In genomic region chr2:241508240-241508509, GRCh38 we compare ENCODE assay signal across 8 cellular contexts. TPM values are rescaled to one million over a fixed set of nuclear protein-coding genes. Genes with fewer than 3 reads are reported as not detected.
A peak's percentile ranks its signal among the peaks of the same experiment; 100 is the strongest.
DNase-seq lines count a peak whose midpoint lies in the region; ATAC-seq lines count a peak whose summit lies in the region.

No MANE protein-coding gene starts in this region.

- intact Hi-C loops in activated T-helper 2 cell treated with anti-CD3 and anti-CD28 coated beads, Interferon-gamma antibody, Interleukin-2, Interleukin-4, amounts not matched to agents 10 μg/mL and 5 μg/mL and 100 μg/mL, durations not matched to agents 14 hours and 24 hours and 36 hours (cut with micrococcal nuclease): loop anchor here (2.0 to 5.0 kb wide), 3 partner anchors 129 to 193 kb away; partner anchors contain the start of genes ATG4B, FARP2, HDLBP and SEPTIN2

- H3K9me3 Mint-ChIP-seq in activated T-helper 2 cell treated with anti-CD3 and anti-CD28 coated beads, Interferon-gamma antibody, Interleukin-2, Interleukin-4, amounts not matched to agents 10 μg/mL and 5 μg/mL and 100 μg/mL, durations not matched to agents 14 hours and 24 hours and 36 hours: no peaks in the 10 kb centered on the region
- H3K9me3 Mint-ChIP-seq in stimulated activated effector memory CD8-positive, alpha-beta T cell treated with anti-CD3 and anti-CD28 coated beads, Interleukin-12 subunit alpha, Interleukin-12 subunit beta, amount 100 ng/mL, for 72 hours: no peaks in the 10 kb centered on the region

- peak overlapping the region; percentile 62 for H2AFZ ChIP-seq in ACC112 (ENCODE audit: low read length, unreplicated experiment)

- peaks cover 58% of the 10 kb centered on the region for H3K79me2 ChIP-seq in ACC112 (ENCODE audit: control insufficient read depth, insufficient read depth, low read length, unreplicated experiment)

- H3K36me3 ChIP-seq in ACC112 (ENCODE audit: insufficient read depth, low read length): peaks cover 7% of the 10 kb centered on the region
- peaks cover 10% of the 10 kb centered on the region for H3K36me3 ChIP-seq in iPS-15b (ENCODE audit: control insufficient read depth, insufficient read depth, low read length)

- no peak for DNase-seq in activated T-helper 2 cell treated with anti-CD3 and anti-CD28 coated beads, Interferon-gamma antibody, Interleukin-2, Interleukin-4, amounts not matched to agents 10 μg/mL and 5 μg/mL and 100 μg/mL, durations not matched to agents 14 hours and 24 hours and 36 hours (ENCODE audit: low spot score)
- no peak for DNase-seq in stimulated activated effector memory CD8-positive, alpha-beta T cell treated with anti-CD3 and anti-CD28 coated beads, Interleukin-12 subunit alpha, Interleukin-12 subunit beta, amount 100 ng/mL, for 72 hours (ENCODE audit: low spot score in 2 of 2)
- DNase-seq in CD1c-positive myeloid dendritic cell (ENCODE audit: extremely low spot score) (no peak), SKM-1 treated with dmso at 0.1 percent for 144 hours (lab: John Stamatoyannopoulos, UW; ENCODE audit: unreplicated experiment) (no peak)

- H3K4me3 Mint-ChIP-seq in activated T-helper 2 cell treated with anti-CD3 and anti-CD28 coated beads, Interferon-gamma antibody, Interleukin-2, Interleukin-4, amounts not matched to agents 10 μg/mL and 5 μg/mL and 100 μg/mL, durations not matched to agents 14 hours and 24 hours and 36 hours (ENCODE audit: low read depth): peak overlapping the region; percentile 80
- peak overlapping the region; percentile 79 for H3K4me3 Mint-ChIP-seq in stimulated activated effector memory CD8-positive, alpha-beta T cell treated with anti-CD3 and anti-CD28 coated beads, Interleukin-12 subunit alpha, Interleukin-12 subunit beta, amount 100 ng/mL, for 72 hours

- H3K9ac ChIP-seq in iPS-15b (ENCODE audit: low read depth, low read length): peak overlapping the region; percentile 70

- no peaks in the 10 kb centered on the region for H3K27me3 ChIP-seq in ACC112 (ENCODE audit: insufficient read depth, low read length)
- peaks cover 7% of the 10 kb centered on the region for H3K27me3 ChIP-seq in iPS-15b (ENCODE audit: control insufficient read depth, insufficient read depth, low read length)

- H3K4me1 ChIP-seq in ACC112 (ENCODE audit: control insufficient read depth, insufficient read depth, low read length, unreplicated experiment) (peaks cover 18% of the 10 kb centered on the region), iPS-15b (ENCODE audit: control insufficient read depth, insufficient read depth, low read length) (peaks cover 4% of the 10 kb centered on the region)

- H3K4me3 ChIP-seq in ACC112 (ENCODE audit: low read depth, low read length) (peak overlapping the region; percentile 93), iPS-15b (ENCODE audit: low read depth, low read length) (peak overlapping the region; percentile 77)

- ATAC-seq in GM18909 (IDR thresholded peaks at IDR 0.05; ENCODE audit: poor library complexity, unreplicated experiment) (peak; percentile 42), HG03354 (IDR thresholded peaks at IDR 0.05; ENCODE audit: poor library complexity, severe bottlenecking, unreplicated experiment) (peak; percentile 39)
- ATAC-seq in stimulated activated effector memory CD8-positive, alpha-beta T cell treated with anti-CD3 and anti-CD28 coated beads, Interleukin-12 subunit alpha, Interleukin-12 subunit beta, amount 100 ng/mL, for 72 hours: no peak

- H3K9me3 ChIP-seq in iPS-15b (ENCODE audit: control insufficient read depth, insufficient read depth, low read length): no peaks in the 10 kb centered on the region

- H3K27ac ChIP-seq in ACC112 (ENCODE audit: low read depth, low read length): peak overlapping the region; percentile 49

- H3K27me3 Mint-ChIP-seq in activated T-helper 2 cell treated with anti-CD3 and anti-CD28 coated beads, Interferon-gamma antibody, Interleukin-2, Interleukin-4, amounts not matched to agents 10 μg/mL and 5 μg/mL and 100 μg/mL, durations not matched to agents 14 hours and 24 hours and 36 hours (ENCODE audit: low read depth): peaks cover 4% of the 10 kb centered on the region

- peaks cover 17% of the 10 kb centered on the region for H3K4me1 Mint-ChIP-seq in activated T-helper 2 cell treated with anti-CD3 and anti-CD28 coated beads, Interferon-gamma antibody, Interleukin-2, Interleukin-4, amounts not matched to agents 10 μg/mL and 5 μg/mL and 100 μg/mL, durations not matched to agents 14 hours and 24 hours and 36 hours (ENCODE audit: low read depth)
- peaks cover 38% of the 10 kb centered on the region for H3K4me1 Mint-ChIP-seq in stimulated activated effector memory CD8-positive, alpha-beta T cell treated with anti-CD3 and anti-CD28 coated beads, Interleukin-12 subunit alpha, Interleukin-12 subunit beta, amount 100 ng/mL, for 72 hours

- H3K27ac Mint-ChIP-seq in activated T-helper 2 cell treated with anti-CD3 and anti-CD28 coated beads, Interferon-gamma antibody, Interleukin-2, Interleukin-4, amounts not matched to agents 10 μg/mL and 5 μg/mL and 100 μg/mL, durations not matched to agents 14 hours and 24 hours and 36 hours: no peak overlapping the region
- peak overlapping the region; percentile 60 for H3K27ac Mint-ChIP-seq in stimulated activated effector memory CD8-positive, alpha-beta T cell treated with anti-CD3 and anti-CD28 coated beads, Interleukin-12 subunit alpha, Interleukin-12 subunit beta, amount 100 ng/mL, for 72 hours

- peaks cover 5% of the 10 kb centered on the region for H3K36me3 Mint-ChIP-seq in activated T-helper 2 cell treated with anti-CD3 and anti-CD28 coated beads, Interferon-gamma antibody, Interleukin-2, Interleukin-4, amounts not matched to agents 10 μg/mL and 5 μg/mL and 100 μg/mL, durations not matched to agents 14 hours and 24 hours and 36 hours (ENCODE audit: low read depth)
- H3K36me3 Mint-ChIP-seq in stimulated activated effector memory CD8-positive, alpha-beta T cell treated with anti-CD3 and anti-CD28 coated beads, Interleukin-12 subunit alpha, Interleukin-12 subunit beta, amount 100 ng/mL, for 72 hours: peaks cover 11% of the 10 kb centered on the region

RNA-seq across cellular contexts. Expression of gene STK25, which starts 0.2 kb away (rescaled TPM):
- total RNA-seq in activated T-helper 2 cell treated with anti-CD3 and anti-CD28 coated beads, Interferon-gamma antibody, Interleukin-2, Interleukin-4, amounts not matched to agents 10 μg/mL and 5 μg/mL and 100 μg/mL, durations not matched to agents 14 hours and 24 hours and 36 hours: 116 and 122 TPM in 2 replicates

RNA-seq across cellular contexts. Expression of gene BOK, which starts 50.4 kb away (rescaled TPM):
- total RNA-seq in activated T-helper 2 cell treated with anti-CD3 and anti-CD28 coated beads, Interferon-gamma antibody, Interleukin-2, Interleukin-4, amounts not matched to agents 10 μg/mL and 5 μg/mL and 100 μg/mL, durations not matched to agents 14 hours and 24 hours and 36 hours: 0.16 and 0.27 TPM in 2 replicates
